8 cellular contexts compared by ENCODE assay signal in the genomic region with DNA sequence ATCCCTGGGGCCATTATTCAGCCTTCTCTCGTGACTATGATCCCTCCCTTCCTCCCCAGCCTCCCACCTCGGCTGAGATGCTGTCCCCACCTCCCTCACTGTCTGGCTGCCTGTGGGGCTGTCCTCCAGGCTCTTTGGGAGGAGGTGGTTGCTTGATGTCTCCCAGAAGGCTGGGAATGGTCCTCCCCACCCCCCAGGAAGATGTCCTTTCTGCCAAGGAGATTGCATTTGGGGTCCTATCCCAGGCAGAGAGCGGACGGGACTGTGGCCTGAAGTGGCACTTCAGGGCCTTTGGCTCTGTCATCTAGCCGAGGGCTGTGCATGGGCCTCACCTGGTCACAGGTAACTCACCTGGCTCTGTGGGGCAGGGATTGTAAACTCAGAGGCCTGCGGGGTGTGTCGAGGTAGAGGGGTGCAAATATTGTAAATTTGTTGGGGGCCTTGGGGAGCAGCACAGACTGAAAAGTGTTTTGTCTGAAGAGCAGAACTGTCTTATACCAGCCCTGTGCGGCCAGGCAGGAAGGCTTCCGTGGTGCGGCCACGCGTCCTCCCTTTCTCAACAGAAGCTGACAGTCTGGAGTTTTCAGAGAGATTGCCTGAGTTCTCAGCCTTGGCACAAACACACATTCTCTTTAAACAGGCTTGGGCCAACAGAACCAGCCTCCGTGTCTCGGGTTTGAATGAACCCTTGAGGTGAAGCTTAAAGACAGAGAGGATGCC.
A peak's percentile ranks its signal among the peaks of the same experiment; 100 is the strongest.
DNase-seq lines count a peak whose midpoint lies in the region; ATAC-seq and TF ChIP-seq lines count a peak whose summit lies in the region.

No MANE protein-coding gene starts in this region.

- H3K9me3 ChIP-seq in AG04450 (ENCODE audit: control insufficient read depth, insufficient read depth, low read length) (peaks cover 5% of the 10 kb centered on the region; the same call in 1 of the 2 replicates), IMR-90 (ENCODE audit: control insufficient read depth, insufficient read depth, low read length) (no peaks in the 10 kb centered on the region), mammary epithelial cell (replicated peaks; ENCODE audit: insufficient read depth, low read length) (no peaks in the 10 kb centered on the region), mucosa of rectum (ENCODE audit: control insufficient read depth in 2 of 2, low read length in 2 of 2) (no peaks in the 10 kb centered on the region)

- intact Hi-C loops in IMR-90 (cut with micrococcal nuclease) (no loop called here), mammary epithelial cell (cut with micrococcal nuclease) (loop anchor here (1.0 kb wide), 3 partner anchors 12 to 63 kb away; no protein-coding TSS in a partner anchor)

- H2BK20ac ChIP-seq in IMR-90 (ENCODE audit: low read depth, low read length), result peak overlapping the region; percentile 99

- H2AK5ac ChIP-seq in IMR-90 (ENCODE audit: low read depth, low read length), result peak overlapping the region; percentile 95

- peak overlapping the region; percentile 81 for H3K27ac ChIP-seq in AG04450 (ENCODE audit: low read depth, low read length)
- peak overlapping the region; percentile 96 for H3K27ac ChIP-seq in IMR-90 (ENCODE audit: insufficient read depth, low read length)
- H3K27ac ChIP-seq in mammary epithelial cell (ENCODE audit: insufficient read depth, low read depth, low read length), result peak overlapping the region; percentile 84
- H3K27ac ChIP-seq in mucosa of rectum (ENCODE audit: low read depth in 2 of 2, low read length in 2 of 2), result peak overlapping the region; percentile 91 to 94

- no peaks in the 10 kb centered on the region for H3K36me3 ChIP-seq in IMR-90 (ENCODE audit: control insufficient read depth, insufficient read depth, low read length)
- peaks cover 7% of the 10 kb centered on the region for H3K36me3 ChIP-seq in mammary epithelial cell (ENCODE audit: insufficient read depth, low read length)
- peaks cover 0 to 3% of the 10 kb centered on the region in 2 donors for H3K36me3 ChIP-seq in mucosa of rectum (ENCODE audit: control insufficient read depth in 2 of 2, insufficient read depth in 2 of 2, low read length in 2 of 2)

- no peaks in the 10 kb centered on the region for H3K36me3 Mint-ChIP-seq in nephron progenitor cell (ENCODE audit: low read depth)

- peak overlapping the region; percentile 53 for H3K9ac ChIP-seq in IMR-90 (ENCODE audit: low read depth, low read length)
- H3K9ac ChIP-seq in mammary epithelial cell (ENCODE audit: insufficient read depth, low read length), result peak overlapping the region; percentile 70
- peak overlapping the region; percentile 78 to 84 for H3K9ac ChIP-seq in mucosa of rectum (ENCODE audit: low read depth in 1 of 2, low read length in 2 of 2)

- H4K20me1 ChIP-seq in IMR-90 (ENCODE audit: insufficient read depth, low read length) (peaks cover 4% of the 10 kb centered on the region; the same call in 1 of the 2 replicates), mammary epithelial cell (ENCODE audit: insufficient read depth, low read length) (no peaks in the 10 kb centered on the region)

- WGBS in IMR-90 (ENCODE audit: extremely low coverage in 2 of 2, insufficient read length in 1 of 2), 2 experiments, result 92% methylated on average over 7 of the region's 14 CpGs; no CpG with 5 or more reads in 1 of the 2 experiments
- WGBS in mammary epithelial cell (ENCODE audit: low coverage, missing lambda C conversion rate), result 27% methylated on average over 7 of the region's 14 CpGs

- BruUV-seq in IMR-90 (replicated peaks; lab: Mats Ljungman, UMichigan) (no TSS peak), mammary epithelial cell (replicated peaks; lab: Mats Ljungman, UMichigan) (no TSS peak)

- H3K4me3 ChIP-seq in AG04450 (ENCODE audit: low read depth, low read length), result no peak overlapping the region
- no peak overlapping the region for H3K4me3 ChIP-seq in IMR-90 (ENCODE audit: insufficient read depth, low read depth, low read length)
- no peak overlapping the region for H3K4me3 ChIP-seq in mammary epithelial cell (replicated peaks in 1 of 3; ENCODE audit: insufficient read depth in 1 of 3, low read depth in 2 of 3, low read length in 3 of 3)
- peak overlapping the region; percentile 72 to 75 for H3K4me3 ChIP-seq in mucosa of rectum (ENCODE audit: low read length in 2 of 2)

- in situ Hi-C loops in IMR-90 (cut with MboI; ENCODE audit: low sequenced_read_pairs), result no loop called here
- in situ Hi-C loops in mammary epithelial cell (cut with MboI; ENCODE audit: low sequenced_read_pairs in 2 of 2), result no loop called here

- H2BK5ac ChIP-seq in IMR-90 (ENCODE audit: low read depth, low read length, poor library complexity, severe bottlenecking), result peak overlapping the region; percentile 91

- peak overlapping the region; percentile 100 for H2BK15ac ChIP-seq in IMR-90 (ENCODE audit: low read depth, low read length)

- H3K27me3 ChIP-seq in AG04450 (ENCODE audit: control insufficient read depth, insufficient read depth, low read length) (no peaks in the 10 kb centered on the region), IMR-90 (ENCODE audit: control insufficient read depth, insufficient read depth, low read length) (no peaks in the 10 kb centered on the region), mammary epithelial cell (ENCODE audit: insufficient read depth, low read length) (no peaks in the 10 kb centered on the region), mucosa of rectum (ENCODE audit: control insufficient read depth in 2 of 2, insufficient read depth in 2 of 2, low read length in 2 of 2) (no peaks in the 10 kb centered on the region)

- H3K4me3 Mint-ChIP-seq in nephron progenitor cell, result no peak overlapping the region

- peaks cover 61% of the 10 kb centered on the region for H3K4me1 Mint-ChIP-seq in nephron progenitor cell

- peak overlapping the region; percentile 86 for H3K18ac ChIP-seq in IMR-90 (ENCODE audit: low read depth, low read length)

- H2AFZ ChIP-seq in IMR-90 (replicated peaks; ENCODE audit: low read length, poor library complexity) (peak overlapping the region; percentile 76), mammary epithelial cell (ENCODE audit: low read depth, low read length) (no peak overlapping the region)

- peak overlapping the region; percentile 98 for H2BK120ac ChIP-seq in IMR-90 (ENCODE audit: low read depth, low read length)

- H3K4me1 ChIP-seq in IMR-90 (ENCODE audit: control insufficient read depth, insufficient read depth, low read length), result peaks cover 55% of the 10 kb centered on the region
- peaks cover 81% of the 10 kb centered on the region for H3K4me1 ChIP-seq in mammary epithelial cell (ENCODE audit: insufficient read depth, low read length)
- peaks cover 42 to 47% of the 10 kb centered on the region in 2 donors for H3K4me1 ChIP-seq in mucosa of rectum (ENCODE audit: control insufficient read depth in 2 of 2, insufficient read depth in 2 of 2, low read length in 2 of 2)

- H3K79me1 ChIP-seq in IMR-90 (ENCODE audit: low read depth in 1 of 2, low read length in 2 of 2), result peaks cover 17 to 80% of the 10 kb centered on the region in 2 experiments

- H3K4ac ChIP-seq in IMR-90 (ENCODE audit: low read depth, low read length), result peak overlapping the region; percentile 84

- dilution Hi-C loops in IMR-90 (cut with HindIII; ENCODE audit: low sequenced_read_pairs, unreplicated experiment) (no loop called here), mammary epithelial cell (cut with HindIII; ENCODE audit: low sequenced_read_pairs) (no loop called here)

- peak overlapping the region; percentile 93 for H2AK9ac ChIP-seq in IMR-90 (replicated peaks; ENCODE audit: low read depth, low read length, poor library complexity)

- peak overlapping the region; percentile 89 for H4K5ac ChIP-seq in IMR-90 (ENCODE audit: low read depth, low read length)

- H3K14ac ChIP-seq in IMR-90 (replicated peaks; ENCODE audit: low read depth, low read length), result peak overlapping the region; percentile 97

- peak; percentile 9; the same call in 1 of the 2 replicates for TF ChIP-seq POLR2A in IMR-90 (IDR thresholded peaks at IDR 0.05; ENCODE audit: low read depth, low read length)

- H3K9me1 ChIP-seq in IMR-90 (ENCODE audit: insufficient read depth, low read length), result peaks cover 26% of the 10 kb centered on the region

- H3K23ac ChIP-seq in IMR-90 (ENCODE audit: low read depth, low read length), result peak overlapping the region; percentile 95

- H3K27ac Mint-ChIP-seq in nephron progenitor cell, result no peak overlapping the region

- POLR2A ChIA-PET in AG04450 (lab: Yijun Ruan, JAX), result no interaction called here
- POLR2A ChIA-PET in IMR-90 (lab: Charles Lee; ENCODE audit: unreplicated experiment), result no interaction called here

- peak overlapping the region; percentile 96 for H4K8ac ChIP-seq in IMR-90 (ENCODE audit: low read depth in 2 of 2, low read length in 2 of 2)

- H4K91ac ChIP-seq in IMR-90 (ENCODE audit: insufficient read depth, low read depth, low read length), result peak overlapping the region; percentile 95

- peak overlapping the region; percentile 70 for H3K56ac ChIP-seq in IMR-90 (ENCODE audit: extremely low read depth, insufficient read depth, low read length)

- H3K4me2 ChIP-seq in IMR-90 (ENCODE audit: low read depth, low read length) (peak overlapping the region; percentile 63), mammary epithelial cell (ENCODE audit: insufficient read depth, low read depth, low read length) (peak overlapping the region; percentile 95)

- DNase-seq in AG04450 (ENCODE audit: low read depth, low spot score) (no peak), IMR-90 (peak; percentile 29), mammary epithelial cell (peak; percentile 29), nephron progenitor cell (no peak), SKM-1 (lab: John Stamatoyannopoulos, UW; ENCODE audit: unreplicated experiment) (no peak)

- no peak for ATAC-seq in IMR-90 (ENCODE audit: low read depth)
- ATAC-seq in GM21529 (IDR thresholded peaks at IDR 0.05; ENCODE audit: unreplicated experiment), result no peak
- ATAC-seq in GM21447 (IDR thresholded peaks at IDR 0.05; ENCODE audit: unreplicated experiment), result no peak

- no peak for TF ChIP-seq RAD21 in IMR-90 (IDR thresholded peaks at IDR 0.05; ENCODE audit: low read length)

- H3K27me3 Mint-ChIP-seq in nephron progenitor cell (ENCODE audit: low read depth, poor library complexity), result peaks cover 8% of the 10 kb centered on the region

- H3K79me2 ChIP-seq in mammary epithelial cell (ENCODE audit: insufficient read depth, low read length), result peaks cover 90% of the 10 kb centered on the region

- CTCF ChIA-PET in AG04450 (lab: Charles Lee) (no interaction called here), IMR-90 (lab: Yijun Ruan, JAX) (no interaction called here), mammary epithelial cell (lab: Charles Lee; ENCODE audit: low non-redundant PET) (no interaction called here)

- TF ChIP-seq CTCF in AG04450 (IDR thresholded peaks at IDR 0.05; ENCODE audit: low read depth, low read length), result no peak
- no peak for TF ChIP-seq CTCF in IMR-90 (conservative IDR thresholded peaks at IDR 0.05; ENCODE audit: low read depth, low read length)
- no peak for TF ChIP-seq CTCF in mammary epithelial cell (conservative IDR thresholded peaks at IDR 0.05 in 1 of 2, IDR thresholded peaks at IDR 0.05 in 1 of 2; ENCODE audit: extremely low read depth in 1 of 2, insufficient read depth in 1 of 2, low read depth in 1 of 2, low read length in 2 of 2)
- TF ChIP-seq CTCF in nephron progenitor cell (IDR thresholded peaks at IDR 0.05), result no peak

- no peaks in the 10 kb centered on the region for H3K9me3 Mint-ChIP-seq in nephron progenitor cell

TF ChIP-seq in IMR-90, 13 proteins besides CTCF, POLR2A, EP300 and RAD21 (continues in another document):
- TF ChIP-seq BHLHE40 (IDR thresholded peaks at IDR 0.05; ENCODE audit: low read depth, low read length), result no peak
- TF ChIP-seq CHD1 (IDR thresholded peaks at IDR 0.05; ENCODE audit: low read depth, low read length), result no peak

Comparison
In these comparisons a context has a peak if more than half of its experiments do, and no peak if none do; other contexts are left out.
1. DNase-seq: peak in IMR-90 (single experiment) and mammary epithelial cell (single experiment); none in AG04450 (single experiment), nephron progenitor cell (single experiment) and SKM-1 (single experiment).
2. H3K4me3 ChIP-seq: peak in mucosa of rectum (2 of 2); none in AG04450 (single experiment), IMR-90 (single experiment) and mammary epithelial cell (0 of 3).
3. Peak in every context shown above with its lines, with median percentiles within 50 percentile points of each other: H3K27ac ChIP-seq and H3K9ac ChIP-seq.